In genomic region chr10:62037166-62037831, GRCh38 we compare ENCODE assay signal across 9 cellular contexts.
DNase-seq lines count a peak whose midpoint lies in the region; ATAC-seq and TF ChIP-seq lines count a peak whose summit lies in the region.
"Had no signal": no experiment of that assay in that cellular context is flagged by ENCODE, and none has a peak within 500 bp of the region (broad histone marks: within the 10 kb centered on the region; RNA-seq: fewer than 3 reads in every experiment).

No MANE protein-coding gene starts in this region.

- TF ChIP-seq CTCF in AG04450 (IDR thresholded peaks at IDR 0.05; ENCODE audit: low read depth, low read length): no peak
- TF ChIP-seq CTCF in HEK293 (tag by site-specific recombination; IDR thresholded peaks at IDR 0.05): no peak
- no peak for TF ChIP-seq CTCF in astrocyte of the spinal cord (IDR thresholded peaks at IDR 0.05; ENCODE audit: low read depth, low read length)

- no peak overlapping the region for H3K56ac ChIP-seq in mesendoderm (ENCODE audit: low read length)

- ATAC-seq in GM21737 (IDR thresholded peaks at IDR 0.05; ENCODE audit: unreplicated experiment): no peak
- no peak for ATAC-seq in stimulated activated effector memory CD8-positive, alpha-beta T cell treated with anti-CD3 and anti-CD28 coated beads, Interleukin-12 subunit alpha, Interleukin-12 subunit beta, amount 100 ng/mL, for 72 hours

- H3K4me3 ChIP-seq in AG04450 (ENCODE audit: low read depth, low read length) (no peak overlapping the region), HEK293 (ENCODE audit: low read depth, low read length) (no peak overlapping the region), astrocyte of the spinal cord (ENCODE audit: low read depth, low read length) (no peak overlapping the region), mesendoderm (ENCODE audit: low read length) (no peak overlapping the region)

- H2BK5ac ChIP-seq in mesendoderm (ENCODE audit: low read length): no peak overlapping the region

- H3K4me2 ChIP-seq in mesendoderm (ENCODE audit: low read length): no peak overlapping the region

- no peaks in the 10 kb centered on the region for H3K36me3 ChIP-seq in HEK293 (ENCODE audit: control insufficient read depth in 2 of 2, insufficient read depth in 1 of 2, low read length in 2 of 2)
- no peaks in the 10 kb centered on the region for H3K36me3 ChIP-seq in mesendoderm (ENCODE audit: control insufficient read depth, insufficient read depth, low read length)

- no peak overlapping the region for H3K9ac ChIP-seq in mesendoderm (ENCODE audit: low read length)

- no peak overlapping the region for H4K5ac ChIP-seq in mesendoderm (ENCODE audit: low read length)

- H3K27me3 ChIP-seq in AG04450 (ENCODE audit: control insufficient read depth, insufficient read depth, low read length) (no peaks in the 10 kb centered on the region), mesendoderm (ENCODE audit: insufficient read depth, low read length, poor library complexity) (no peaks in the 10 kb centered on the region)

- in situ Hi-C loops in astrocyte of the spinal cord (cut with HindIII; ENCODE audit: low sequenced_read_pairs): no loop called here

- H3K4me3 Mint-ChIP-seq in stimulated activated effector memory CD8-positive, alpha-beta T cell treated with anti-CD3 and anti-CD28 coated beads, Interleukin-12 subunit alpha, Interleukin-12 subunit beta, amount 100 ng/mL, for 72 hours: no peak overlapping the region

- H3K18ac ChIP-seq in mesendoderm (ENCODE audit: low read length): no peak overlapping the region

- H3K79me2 ChIP-seq in mesendoderm (ENCODE audit: control insufficient read depth, insufficient read depth, low read length): no peaks in the 10 kb centered on the region

- H3K9me3 ChIP-seq in AG04450 (ENCODE audit: control insufficient read depth, insufficient read depth, low read length): no peaks in the 10 kb centered on the region
- no peaks in the 10 kb centered on the region for H3K9me3 ChIP-seq in HEK293 (ENCODE audit: control insufficient read depth, insufficient read depth, low read depth, low read length)

- no peak overlapping the region for H3K27ac Mint-ChIP-seq in stimulated activated effector memory CD8-positive, alpha-beta T cell treated with anti-CD3 and anti-CD28 coated beads, Interleukin-12 subunit alpha, Interleukin-12 subunit beta, amount 100 ng/mL, for 72 hours

- H3K4ac ChIP-seq in mesendoderm (ENCODE audit: low read depth, low read length): no peak overlapping the region

- H3K4me1 ChIP-seq in HEK293 (ENCODE audit: control insufficient read depth, insufficient read depth, low read length) (peaks cover 15% of the 10 kb centered on the region), mesendoderm (ENCODE audit: control insufficient read depth, low read depth, low read length) (no peaks in the 10 kb centered on the region)

- H3K23ac ChIP-seq in mesendoderm (ENCODE audit: low read length): no peak overlapping the region

- POLR2A ChIA-PET in AG04450 (lab: Yijun Ruan, JAX) (interaction anchor here (0.8 to 5.0 kb wide), 3 partner anchors 9 to 17 kb away, joined by 3 to 42 read pairs (median 10); no protein-coding TSS in a partner anchor), HEK293 (lab: Yijun Ruan, JAX) (no interaction called here)

- no peaks in the 10 kb centered on the region for H3K9me3 Mint-ChIP-seq in stimulated activated effector memory CD8-positive, alpha-beta T cell treated with anti-CD3 and anti-CD28 coated beads, Interleukin-12 subunit alpha, Interleukin-12 subunit beta, amount 100 ng/mL, for 72 hours

- no peak overlapping the region for H2AK5ac ChIP-seq in mesendoderm (ENCODE audit: low read length)

- peaks cover 32% of the 10 kb centered on the region for H3K4me1 Mint-ChIP-seq in stimulated activated effector memory CD8-positive, alpha-beta T cell treated with anti-CD3 and anti-CD28 coated beads, Interleukin-12 subunit alpha, Interleukin-12 subunit beta, amount 100 ng/mL, for 72 hours

- H3K36me3 Mint-ChIP-seq in stimulated activated effector memory CD8-positive, alpha-beta T cell treated with anti-CD3 and anti-CD28 coated beads, Interleukin-12 subunit alpha, Interleukin-12 subunit beta, amount 100 ng/mL, for 72 hours: peaks cover 13% of the 10 kb centered on the region

- H2BK15ac ChIP-seq in mesendoderm (replicated peaks; ENCODE audit: low read depth): no peak overlapping the region

- H3K79me1 ChIP-seq in mesendoderm (ENCODE audit: low read length): no peaks in the 10 kb centered on the region

- H2BK120ac ChIP-seq in mesendoderm (ENCODE audit: low read depth, low read length): no peak overlapping the region

- no peak overlapping the region for H4K8ac ChIP-seq in mesendoderm (ENCODE audit: low read depth, low read length)

- DNase-seq in AG04450 (ENCODE audit: low read depth, low spot score) (no peak), astrocyte of the spinal cord (ENCODE audit: low read depth, low spot score) (peak; percentile 61), mesendoderm (peak; percentile 62), cerebellar cortex (ENCODE audit: low spot score) (no peak), KG1 (lab: John Stamatoyannopoulos, UW) (no peak)
- DNase-seq in stimulated activated effector memory CD8-positive, alpha-beta T cell treated with anti-CD3 and anti-CD28 coated beads, Interleukin-12 subunit alpha, Interleukin-12 subunit beta, amount 100 ng/mL, for 72 hours (ENCODE audit: low spot score in 2 of 2): no peak
- DNase-seq: T1000 had no signal

- no CpG with 5 or more reads among the region's 8 CpGs for WGBS in mesendoderm (ENCODE audit: extremely low coverage, insufficient coverage, low lambda C conversion rate)

- H3K27ac ChIP-seq in AG04450 (ENCODE audit: low read depth, low read length) (peak overlapping the region; percentile 62), HEK293 (ENCODE audit: extremely low read depth, low read depth, low read length) (no peak overlapping the region), mesendoderm (ENCODE audit: low read depth, low read length) (no peak overlapping the region)

- CTCF ChIA-PET in AG04450 (lab: Charles Lee) (interaction anchor here (0.7 to 6.2 kb wide), 13 partner anchors 10 to 209 kb away, joined by 3 to 68 read pairs (median 3); partner anchors contain the start of gene ARID5B), HEK293 (lab: Yijun Ruan, JAX) (interaction anchor here (0.7 to 5.7 kb wide), 15 partner anchors 9 to 1683 kb away, joined by 3 to 91 read pairs (median 7); partner anchors contain the start of gene ARID5B)

TF ChIP-seq in HEK293, 187 proteins besides CTCF, POLR2A, EP300 and RAD21:
- TF ChIP-seq, protein P1, sequence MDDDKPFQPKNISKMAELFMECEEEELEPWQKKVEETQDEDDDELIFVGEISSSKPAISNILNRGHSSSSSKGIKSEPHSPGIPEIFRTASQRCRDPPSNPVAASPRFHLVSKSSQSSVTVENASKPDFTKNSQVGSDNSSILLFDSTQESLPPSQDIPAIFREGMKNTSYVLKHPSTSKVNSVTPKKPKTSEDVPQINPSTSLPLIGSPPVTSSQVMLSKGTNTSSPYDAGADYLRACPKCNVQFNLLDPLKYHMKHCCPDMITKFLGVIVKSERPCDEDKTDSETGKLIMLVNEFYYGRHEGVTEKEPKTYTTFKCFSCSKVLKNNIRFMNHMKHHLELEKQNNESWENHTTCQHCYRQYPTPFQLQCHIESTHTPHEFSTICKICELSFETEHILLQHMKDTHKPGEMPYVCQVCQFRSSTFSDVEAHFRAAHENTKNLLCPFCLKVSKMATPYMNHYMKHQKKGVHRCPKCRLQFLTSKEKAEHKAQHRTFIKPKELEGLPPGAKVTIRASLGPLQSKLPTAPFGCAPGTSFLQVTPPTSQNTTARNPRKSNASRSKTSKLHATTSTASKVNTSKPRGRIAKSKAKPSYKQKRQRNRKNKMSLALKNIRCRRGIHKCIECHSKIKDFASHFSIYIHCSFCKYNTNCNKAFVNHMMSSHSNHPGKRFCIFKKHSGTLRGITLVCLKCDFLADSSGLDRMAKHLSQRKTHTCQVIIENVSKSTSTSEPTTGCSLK (tag by site-specific recombination; IDR thresholded peaks at IDR 0.05): no peak
- TF ChIP-seq ZNF600 (tag by site-specific recombination; IDR thresholded peaks at IDR 0.05) (no peak), KLF17 (tag by site-specific recombination; IDR thresholded peaks at IDR 0.05) (no peak), KLF10 (tag by site-specific recombination; IDR thresholded peaks at IDR 0.05) (peak; percentile 17; the same call in 1 of the 2 replicates), MYNN (tag by site-specific recombination; IDR thresholded peaks at IDR 0.05; ENCODE audit: borderline replicate concordance) (no peak), ZNF629 (tag by site-specific recombination; IDR thresholded peaks at IDR 0.05) (0 out of 2 replicates have a peak, but pooled peaks have one; percentile 19), OVOL3 (tag by site-specific recombination; IDR thresholded peaks at IDR 0.05) (no peak), ZNF292 (tag by site-specific recombination; IDR thresholded peaks at IDR 0.05; ENCODE audit: borderline replicate concordance, low read depth) (no peak)

Comparison
In these comparisons a context has a peak if more than half of its experiments do, and no peak if none do; other contexts are left out.
1. DNase-seq: peak in astrocyte of the spinal cord (single experiment) and mesendoderm (single experiment); none in AG04450 (single experiment), cerebellar cortex (single experiment), stimulated activated effector memory CD8-positive, alpha-beta T cell treated with anti-CD3 and anti-CD28 coated beads, Interleukin-12 subunit alpha, Interleukin-12 subunit beta, amount 100 ng/mL, for 72 hours (0 of 2) and KG1 (single experiment).